Comparison of ENCODE assay signal across 8 cellular contexts in the genomic region with DNA sequence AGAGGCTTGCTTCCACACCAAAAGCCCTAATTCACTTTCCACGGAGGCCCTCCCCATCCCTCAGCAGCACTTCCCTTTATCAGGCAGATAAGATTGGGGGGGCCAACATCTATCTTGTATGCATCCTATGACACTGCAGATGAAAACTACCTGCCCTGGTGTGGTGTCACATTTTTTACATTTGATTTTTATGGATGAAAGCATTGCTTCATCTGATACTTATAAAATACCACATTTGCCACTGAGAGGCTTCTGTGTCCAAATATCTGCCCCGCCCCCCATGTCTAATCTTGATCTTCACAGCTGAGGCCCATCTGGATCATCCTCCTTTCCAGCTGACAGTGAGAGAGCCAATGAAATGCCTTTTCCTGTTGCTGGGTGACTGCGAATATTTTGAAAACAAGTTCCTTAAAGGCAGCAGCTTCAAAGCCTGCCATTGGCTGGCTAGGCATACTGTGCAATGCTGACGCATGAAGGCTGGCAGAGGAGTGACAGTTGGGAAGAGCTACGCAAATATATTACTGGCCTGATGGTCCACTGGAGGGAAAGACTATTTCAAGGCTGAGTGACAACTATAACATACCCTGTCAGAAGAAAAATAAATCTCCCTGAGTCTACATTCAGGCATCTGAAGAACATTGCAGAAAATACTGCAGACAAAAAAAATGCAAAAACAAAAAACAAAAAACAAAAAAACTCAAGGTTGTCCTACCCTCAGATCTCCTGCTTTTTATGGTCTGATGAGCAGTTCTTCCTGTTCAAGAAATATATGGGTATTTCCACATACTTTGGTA.
DNase-seq lines count a peak whose midpoint lies in the region; ATAC-seq, FAIRE-seq and TF ChIP-seq lines count a peak whose summit lies in the region.

No MANE protein-coding gene starts in this region.

- no peak for FAIRE-seq in small intestine (lab: Jason Lieb, UNC)

- no peak overlapping the region for H3K4me3 ChIP-seq in small intestine (ENCODE audit: low read depth in 1 of 2, low read length in 2 of 2)

- peaks cover 50% of the 10 kb centered on the region for H3K4me1 Mint-ChIP-seq in brain

- WGBS in small intestine, 3 donors: 51 to 62% (median 59%) methylated on average over 5 of the region's 5 CpGs

- no peaks in the 10 kb centered on the region for H3K36me3 ChIP-seq in small intestine (ENCODE audit: control insufficient read depth in 2 of 2, insufficient read depth in 2 of 2, low read length in 2 of 2)

- no peaks in the 10 kb centered on the region for H3K9me3 ChIP-seq in small intestine (ENCODE audit: control insufficient read depth, low read depth)

- H3K27me3 Mint-ChIP-seq in brain: peaks cover under 1% of the 10 kb centered on the region

- H3K27me3 ChIP-seq in small intestine (ENCODE audit: control insufficient read depth in 2 of 2, insufficient read depth in 2 of 2, low read length in 2 of 2): no peaks in the 10 kb centered on the region

- H3K27ac ChIP-seq in small intestine (ENCODE audit: low read depth in 1 of 2, low read length in 1 of 2): peak overlapping the region in 1 of 2 donors; percentile 88

- ATAC-seq in activated CD4-positive, CD25-positive, alpha-beta regulatory T cell treated with anti-CD3 and anti-CD28 coated beads, Interleukin-2, amount 50 U/mL, for 24 hours: no peak
- no peak for ATAC-seq in HG02678 (IDR thresholded peaks at IDR 0.05; ENCODE audit: unreplicated experiment)

- no peaks in the 10 kb centered on the region for H3K4me1 ChIP-seq in small intestine (ENCODE audit: control insufficient read depth in 2 of 2, insufficient read depth in 1 of 2, low read depth in 1 of 2, low read length in 1 of 2)

- no peaks in the 10 kb centered on the region for H3K9me3 Mint-ChIP-seq in brain

- peak overlapping the region in 4 of 5 experiments; percentile 85 to 91 (median 88) for H3K27ac Mint-ChIP-seq in brain

- peak; percentile 73 for DNase-seq in EL
- DNase-seq in NCI-H2029 (lab: John Stamatoyannopoulos, UW): peak; percentile 79
- DNase-seq in iPS-NIHi11 (ENCODE audit: low spot score): peak; percentile 55
- DNase-seq in small intestine: peak; percentile 31
- DNase-seq in HK-2 (ENCODE audit: unreplicated experiment): no peak

- no peaks in the 10 kb centered on the region for H3K36me3 Mint-ChIP-seq in brain

- H3K4me3 Mint-ChIP-seq in brain: peak overlapping the region in 4 of 5 experiments; percentile 18 to 39 (median 26)

- TF ChIP-seq CTCF in brain (conservative IDR thresholded peaks at IDR 0.05): no peak
